ENCODE assay signal across 1 cellular context in the genomic region with DNA sequence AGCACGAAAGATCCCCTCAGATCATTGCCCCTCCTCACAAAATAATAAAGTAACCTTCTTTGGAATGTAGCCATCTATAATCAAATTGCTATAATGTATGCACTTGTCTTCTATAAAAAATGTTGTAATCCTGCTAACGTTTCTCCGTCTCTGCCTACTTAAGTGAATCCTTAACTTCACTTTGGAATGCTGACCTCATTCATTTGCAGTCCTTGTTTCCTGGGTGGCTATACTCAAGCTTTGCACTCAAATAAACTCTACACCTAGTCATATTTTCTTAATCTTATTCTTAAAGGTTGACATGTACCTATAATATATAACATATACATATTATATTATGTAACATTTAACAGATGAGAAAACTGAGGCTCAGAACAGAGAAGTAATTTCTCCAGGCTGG.
TF ChIP-seq lines count a peak whose summit lies in the region.

No MANE protein-coding gene starts in this region.

TF ChIP-seq in SK-N-SH treated with all-trans-retinoic acid at 6 μM for 48 hours, 23 proteins besides CTCF, POLR2A, EP300 and RAD21 (continued from another document):
- TF ChIP-seq, protein P1, sequence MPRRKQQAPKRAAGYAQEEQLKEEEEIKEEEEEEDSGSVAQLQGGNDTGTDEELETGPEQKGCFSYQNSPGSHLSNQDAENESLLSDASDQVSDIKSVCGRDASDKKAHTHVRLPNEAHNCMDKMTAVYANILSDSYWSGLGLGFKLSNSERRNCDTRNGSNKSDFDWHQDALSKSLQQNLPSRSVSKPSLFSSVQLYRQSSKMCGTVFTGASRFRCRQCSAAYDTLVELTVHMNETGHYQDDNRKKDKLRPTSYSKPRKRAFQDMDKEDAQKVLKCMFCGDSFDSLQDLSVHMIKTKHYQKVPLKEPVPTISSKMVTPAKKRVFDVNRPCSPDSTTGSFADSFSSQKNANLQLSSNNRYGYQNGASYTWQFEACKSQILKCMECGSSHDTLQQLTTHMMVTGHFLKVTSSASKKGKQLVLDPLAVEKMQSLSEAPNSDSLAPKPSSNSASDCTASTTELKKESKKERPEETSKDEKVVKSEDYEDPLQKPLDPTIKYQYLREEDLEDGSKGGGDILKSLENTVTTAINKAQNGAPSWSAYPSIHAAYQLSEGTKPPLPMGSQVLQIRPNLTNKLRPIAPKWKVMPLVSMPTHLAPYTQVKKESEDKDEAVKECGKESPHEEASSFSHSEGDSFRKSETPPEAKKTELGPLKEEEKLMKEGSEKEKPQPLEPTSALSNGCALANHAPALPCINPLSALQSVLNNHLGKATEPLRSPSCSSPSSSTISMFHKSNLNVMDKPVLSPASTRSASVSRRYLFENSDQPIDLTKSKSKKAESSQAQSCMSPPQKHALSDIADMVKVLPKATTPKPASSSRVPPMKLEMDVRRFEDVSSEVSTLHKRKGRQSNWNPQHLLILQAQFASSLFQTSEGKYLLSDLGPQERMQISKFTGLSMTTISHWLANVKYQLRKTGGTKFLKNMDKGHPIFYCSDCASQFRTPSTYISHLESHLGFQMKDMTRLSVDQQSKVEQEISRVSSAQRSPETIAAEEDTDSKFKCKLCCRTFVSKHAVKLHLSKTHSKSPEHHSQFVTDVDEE (CRISPR knock-in tag; IDR thresholded peaks at IDR 0.05) = no peak
